8 cellular contexts compared by ENCODE assay signal in genomic region chr5:84287964-84288363, GRCh38.
DNase-seq lines count a peak whose midpoint lies in the region; ATAC-seq and TF ChIP-seq lines count a peak whose summit lies in the region.

No MANE protein-coding gene starts in this region.

- H3K4ac ChIP-seq in mesenchymal stem cell (ENCODE audit: low read depth in 1 of 2, low read length in 2 of 2), result no peak overlapping the region

- H3K27ac ChIP-seq in SK-N-SH (ENCODE audit: low read depth in 2 of 2, low read length in 1 of 2), result peak overlapping the region; percentile 64 to 89; a peak in 3 of 4 replicates
- peak overlapping the region; percentile 93 for H3K27ac ChIP-seq in mesenchymal stem cell (ENCODE audit: low read length, poor library complexity, severe bottlenecking)
- H3K27ac ChIP-seq in body of pancreas, result no peak overlapping the region

- H2BK12ac ChIP-seq in mesenchymal stem cell (ENCODE audit: low read length in 2 of 2), result no peak overlapping the region

- no peaks in the 10 kb centered on the region for H4K20me1 ChIP-seq in SK-N-SH (ENCODE audit: insufficient read depth)

- ATAC-seq in GM18868 (IDR thresholded peaks at IDR 0.05; ENCODE audit: unreplicated experiment) (peak; percentile 96), HG03108 (IDR thresholded peaks at IDR 0.05; ENCODE audit: unreplicated experiment) (peak; percentile 85), body of pancreas (no peak)

- POLR2A ChIA-PET in SK-N-SH (lab: Yijun Ruan, JAX), result no interaction called here

- H2BK15ac ChIP-seq in mesenchymal stem cell (ENCODE audit: low read depth, poor library complexity, severe bottlenecking), result no peak overlapping the region

- peak overlapping the region; percentile 22; the same call in 1 of the 2 replicates for H3K9ac ChIP-seq in SK-N-SH
- no peak overlapping the region for H3K9ac ChIP-seq in mesenchymal stem cell (ENCODE audit: low read length)

- H3K4me3 ChIP-seq in SK-N-SH (ENCODE audit: low read depth in 2 of 2, low read length in 1 of 2) (no peak overlapping the region), mesenchymal stem cell (ENCODE audit: insufficient read depth in 1 of 2, low read depth in 1 of 2, low read length in 2 of 2) (no peak overlapping the region), body of pancreas (no peak overlapping the region)

- no peaks in the 10 kb centered on the region for H3K36me3 ChIP-seq in SK-N-SH (replicated peaks in 1 of 2; ENCODE audit: control insufficient read depth in 1 of 2, insufficient read depth in 2 of 2, low read length in 1 of 2)
- H3K36me3 ChIP-seq in mesenchymal stem cell (ENCODE audit: control insufficient read depth in 1 of 2, insufficient read depth in 2 of 2, low read depth in 1 of 2, low read length in 2 of 2), result no peaks in the 10 kb centered on the region
- no peaks in the 10 kb centered on the region for H3K36me3 ChIP-seq in body of pancreas (replicated peaks in 1 of 2; ENCODE audit: insufficient read depth in 1 of 2, low read depth in 2 of 2)

- H2AK5ac ChIP-seq in mesenchymal stem cell (ENCODE audit: low read length, severe bottlenecking), result no peak overlapping the region

- H2BK5ac ChIP-seq in mesenchymal stem cell (ENCODE audit: low read depth, low read length, poor library complexity, severe bottlenecking), result no peak overlapping the region

- WGBS in SK-N-SH (ENCODE audit: low lambda C conversion rate), result 4% methylated on average over 4 of the region's 4 CpGs
- under 1% methylated on average over 4 of the region's 4 CpGs for WGBS in mesenchymal stem cell
- 49 to 62% methylated on average over 4 of the region's 4 CpGs for WGBS in body of pancreas, 2 donors

- H2AFZ ChIP-seq in SK-N-SH (ENCODE audit: low read depth), result no peak overlapping the region
- peak overlapping the region; percentile 53 for H2AFZ ChIP-seq in mesenchymal stem cell (ENCODE audit: low read depth, low read length)

- H3K27me3 ChIP-seq in SK-N-SH (ENCODE audit: insufficient read depth) (no peaks in the 10 kb centered on the region), mesenchymal stem cell (ENCODE audit: control insufficient read depth in 1 of 2, insufficient read depth in 1 of 2, low read length in 2 of 2) (no peaks in the 10 kb centered on the region), body of pancreas (no peaks in the 10 kb centered on the region)

- H3K79me2 ChIP-seq in SK-N-SH (ENCODE audit: insufficient read depth), result peaks cover 50% of the 10 kb centered on the region

- no peak overlapping the region for H4K8ac ChIP-seq in mesenchymal stem cell (ENCODE audit: low read length)

- DNase-seq in SK-N-SH (no peak), mesenchymal stem cell (peak; percentile 87), middle frontal gyrus (ENCODE audit: extremely low spot score, low spot score) (no peak), NCI-H1048 (lab: John Stamatoyannopoulos, UW) (no peak), ecto neural progenitor cell (ENCODE audit: low spot score) (no peak), body of pancreas (no peak)

- CTCF ChIA-PET in SK-N-SH (lab: Yijun Ruan, JAX), result no interaction called here

- no peak for TF ChIP-seq POLR2A in body of pancreas (IDR thresholded peaks at IDR 0.05)

- no peaks in the 10 kb centered on the region for H3K9me2 ChIP-seq in SK-N-SH

- H3K14ac ChIP-seq in mesenchymal stem cell (ENCODE audit: low read length in 2 of 2), result no peak overlapping the region

- H2BK120ac ChIP-seq in mesenchymal stem cell (ENCODE audit: low read depth, low read length), result no peak overlapping the region

- H4K91ac ChIP-seq in mesenchymal stem cell (ENCODE audit: low read length), result no peak overlapping the region

- no peak overlapping the region for H3K23ac ChIP-seq in mesenchymal stem cell (ENCODE audit: low read length in 2 of 2)

- peak in 1 of 2 experiments; percentile 88; a peak in 2 of 4 replicates for TF ChIP-seq EP300 in SK-N-SH (IDR thresholded peaks at IDR 0.05; ENCODE audit: borderline replicate concordance in 1 of 2, low read depth in 1 of 2, low read length in 1 of 2)

- H3K18ac ChIP-seq in mesenchymal stem cell (ENCODE audit: low read depth in 1 of 2, low read length in 2 of 2), result no peak overlapping the region

- intact Hi-C loops in body of pancreas (cut with DNase I), result no loop called here

- peaks cover 3% of the 10 kb centered on the region for H3K79me1 ChIP-seq in mesenchymal stem cell (replicated peaks; ENCODE audit: low read length, poor library complexity, severe bottlenecking)

- H3K9me3 ChIP-seq in SK-N-SH (no peaks in the 10 kb centered on the region), mesenchymal stem cell (ENCODE audit: control insufficient read depth, low read length) (no peaks in the 10 kb centered on the region), body of pancreas (no peaks in the 10 kb centered on the region)

- TF ChIP-seq CTCF in SK-N-SH (IDR thresholded peaks at IDR 0.05), result no peak
- no peak for TF ChIP-seq CTCF in body of pancreas (IDR thresholded peaks at IDR 0.05)

- no peak for TF ChIP-seq RAD21 in SK-N-SH (IDR thresholded peaks at IDR 0.05; ENCODE audit: low read length)

- peaks cover 45% of the 10 kb centered on the region for H3F3A ChIP-seq in SK-N-SH (replicated peaks; ENCODE audit: insufficient read depth)

- H3K4me2 ChIP-seq in SK-N-SH (peak overlapping the region; percentile 50), mesenchymal stem cell (ENCODE audit: low read length, poor library complexity, severe bottlenecking) (no peak overlapping the region)

- H3K4me1 ChIP-seq in SK-N-SH (ENCODE audit: control insufficient read depth in 1 of 2, insufficient read depth in 2 of 2, low read depth in 1 of 2, low read length in 1 of 2) (peaks cover 7 to 36% of the 10 kb centered on the region in 2 experiments), mesenchymal stem cell (ENCODE audit: control insufficient read depth, insufficient read depth, low read depth, low read length) (no peaks in the 10 kb centered on the region), body of pancreas (no peaks in the 10 kb centered on the region)

TF ChIP-seq in SK-N-SH, 30 proteins besides CTCF, POLR2A, EP300 and RAD21 (continues in another document):
- TF ChIP-seq NFIC (IDR thresholded peaks at IDR 0.05; ENCODE audit: borderline replicate concordance), result peak; percentile 90
- TF ChIP-seq PBX3 (IDR thresholded peaks at IDR 0.05), result peak; percentile 70
- TF ChIP-seq, protein P1, sequence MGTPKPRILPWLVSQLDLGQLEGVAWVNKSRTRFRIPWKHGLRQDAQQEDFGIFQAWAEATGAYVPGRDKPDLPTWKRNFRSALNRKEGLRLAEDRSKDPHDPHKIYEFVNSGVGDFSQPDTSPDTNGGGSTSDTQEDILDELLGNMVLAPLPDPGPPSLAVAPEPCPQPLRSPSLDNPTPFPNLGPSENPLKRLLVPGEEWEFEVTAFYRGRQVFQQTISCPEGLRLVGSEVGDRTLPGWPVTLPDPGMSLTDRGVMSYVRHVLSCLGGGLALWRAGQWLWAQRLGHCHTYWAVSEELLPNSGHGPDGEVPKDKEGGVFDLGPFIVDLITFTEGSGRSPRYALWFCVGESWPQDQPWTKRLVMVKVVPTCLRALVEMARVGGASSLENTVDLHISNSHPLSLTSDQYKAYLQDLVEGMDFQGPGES (IDR thresholded peaks at IDR 0.05; ENCODE audit: low read depth, low read length), result no peak
- TF ChIP-seq TEAD4 (IDR thresholded peaks at IDR 0.05; ENCODE audit: borderline replicate concordance, insufficient read depth), result peak; percentile 64; the same call in 1 of the 2 replicates
- TF ChIP-seq RXRA (IDR thresholded peaks at IDR 0.05; ENCODE audit: borderline replicate concordance, low read depth), result peak; percentile 77; the same call in 1 of the 2 replicates
- TF ChIP-seq TCF12 (IDR thresholded peaks at IDR 0.05), result peak; percentile 81
- no peak for TF ChIP-seq ZBTB33 (IDR thresholded peaks at IDR 0.05; ENCODE audit: borderline replicate concordance, low read depth)

Comparison
In these comparisons a context has a peak if more than half of its experiments do, and no peak if none do; other contexts are left out.
1. H3K27ac ChIP-seq: peak in SK-N-SH (2 of 2) and mesenchymal stem cell (single experiment); none in body of pancreas (0 of 4).